15 cellular contexts compared by ENCODE assay signal in genomic region chr10:22629126-22629525, GRCh38.
A peak's percentile ranks its signal among the peaks of the same experiment; 100 is the strongest.
DNase-seq lines count a peak whose midpoint lies in the region; ATAC-seq, FAIRE-seq and TF ChIP-seq lines count a peak whose summit lies in the region.
"Had no signal": no experiment of that assay in that cellular context is flagged by ENCODE, and none has a peak within 500 bp of the region (broad histone marks: within the 10 kb centered on the region; RNA-seq: fewer than 3 reads in every experiment).

No MANE protein-coding gene starts in this region.

- H3K79me2 ChIP-seq in MM.1S (ENCODE audit: low read length) (peaks cover 80% of the 10 kb centered on the region), K562 (ENCODE audit: control insufficient read depth, insufficient read depth, low read length) (peaks cover 100% of the 10 kb centered on the region), OCI-LY7 (ENCODE audit: insufficient read depth, low read depth, low read length) (peaks cover 25% of the 10 kb centered on the region; the same call in 1 of the 2 replicates)

- intact Hi-C loops in K562 (cut with micrococcal nuclease), result loop anchor here (5.0 kb wide), 1 partner anchor 38 kb away; no protein-coding TSS in a partner anchor
- intact Hi-C loops in OCI-LY7 (cut with micrococcal nuclease; ENCODE audit: unreplicated experiment), result no loop called here

- in situ Hi-C loops in K562 (cut with MboI), result no loop called here

- no peak overlapping the region for H3K4me3 Mint-ChIP-seq in activated CD4-positive, alpha-beta T cell treated with anti-CD3 and anti-CD28 coated beads, Interleukin-2, amount 10 ng/mL, durations not matched to agents 7 days and 5 days
- H3K4me3 Mint-ChIP-seq in stimulated activated memory B cell treated with anti-CD40 and anti-IgM and Interleukin-4, amounts not matched to agents 10 μg/mL and 1 μg/mL and 100 μg/mL, for 72 hours, result peak overlapping the region; percentile 12

- no peak for TF ChIP-seq POLR2A in K562 (conservative IDR thresholded peaks at IDR 0.05)

- H3K9me1 ChIP-seq in K562 (ENCODE audit: control insufficient read depth, insufficient read depth, low read length), result no peaks in the 10 kb centered on the region

- H3K27ac ChIP-seq in MM.1S (ENCODE audit: low read length) (peak overlapping the region; percentile 87; the same call in 1 of the 2 replicates), K562 (ENCODE audit: extremely low read depth, low read depth, low read length) (peak overlapping the region; percentile 89; the same call in 2 of the 3 replicates), OCI-LY7 (ENCODE audit: low read depth, low read length, poor library complexity, severe bottlenecking) (no peak overlapping the region), small intestine (ENCODE audit: low read depth in 1 of 2, low read length in 1 of 2) (peak overlapping the region in 1 of 2 donors; percentile 46)
- H3K27ac ChIP-seq: hepatocyte had no signal

- TF ChIP-seq EP300 in K562 (IDR thresholded peaks at IDR 0.05; ENCODE audit: low read length), result no peak

- peak overlapping the region; percentile 85 for H3K27ac Mint-ChIP-seq in activated CD4-positive, alpha-beta T cell treated with anti-CD3 and anti-CD28 coated beads, Interleukin-2, amount 10 ng/mL, durations not matched to agents 7 days and 5 days
- peak overlapping the region; percentile 93 for H3K27ac Mint-ChIP-seq in stimulated activated memory B cell treated with anti-CD40 and anti-IgM and Interleukin-4, amounts not matched to agents 10 μg/mL and 1 μg/mL and 100 μg/mL, for 72 hours

- no peak for DNase-seq in activated CD4-positive, alpha-beta T cell treated with anti-CD3 and anti-CD28 coated beads, Interleukin-2, amount 10 ng/mL, durations not matched to agents 7 days and 5 days
- DNase-seq in activated CD4-positive, alpha-beta T cell treated with anti-CD3 and anti-CD28 coated beads, Interleukin-2, amount 50 U/mL, for 4 hours, result no peak
- DNase-seq in MM.1S, result peak; percentile 12
- DNase-seq in K562 (ENCODE audit: extremely low read depth in 1 of 4, low spot score in 3 of 4), result no peak
- DNase-seq in OCI-LY7 (ENCODE audit: low spot score), result no peak
- DNase-seq in small intestine, result no peak
- DNase-seq: anterior cingulate cortex, NCI-H1092 treated with DMSO at 0.1 percent for 48 hours, NCI-H524, SHP77 treated with DMSO at 0.1 percent for 48 hours had no signal

- no peak for TF ChIP-seq RAD21 in K562 (CRISPR knock-in tag; conservative IDR thresholded peaks at IDR 0.05 in 1 of 2, IDR thresholded peaks at IDR 0.05 in 1 of 2)

- CTCF ChIA-PET in activated CD4-positive, alpha-beta T cell treated with anti-CD3 and anti-CD28 coated beads, Interleukin-2, amount 10 ng/mL, durations not matched to agents 7 days and 5 days (lab: Charles Lee), result interaction anchor here (1.4 to 2.1 kb wide), 4 partner anchors 15 to 26 kb away, joined by 4 to 5 read pairs (median 5); no protein-coding TSS in a partner anchor
- CTCF ChIA-PET in K562 (lab: Yijun Ruan, JAX; ENCODE audit: low intra/inter-chr PET ratio) (interaction anchor here (0.6 kb wide), 1 partner anchor 637 kb away, joined by 3 read pairs; no protein-coding TSS in a partner anchor), OCI-LY7 (lab: Charles Lee; ENCODE audit: unreplicated experiment) (no interaction called here)

- H3K27me3 ChIP-seq in MM.1S (replicated peaks; ENCODE audit: insufficient read depth, low read length) (no peaks in the 10 kb centered on the region), K562 (ENCODE audit: control insufficient read depth in 2 of 2, insufficient read depth in 2 of 2, low read length in 2 of 2) (no peaks in the 10 kb centered on the region), small intestine (ENCODE audit: control insufficient read depth in 2 of 2, insufficient read depth in 2 of 2, low read length in 2 of 2) (no peaks in the 10 kb centered on the region)
- H3K27me3 ChIP-seq: hepatocyte, suprapubic skin had no signal

- no peak overlapping the region; the same call in 1 of the 2 replicates for H3K4me3 ChIP-seq in MM.1S (ENCODE audit: low read length)
- H3K4me3 ChIP-seq in K562, result no peak overlapping the region
- no peak overlapping the region for H3K4me3 ChIP-seq in OCI-LY7 (ENCODE audit: low read depth, low read length, poor library complexity, severe bottlenecking)
- no peak overlapping the region for H3K4me3 ChIP-seq in small intestine (ENCODE audit: low read depth in 1 of 2, low read length in 2 of 2)
- H3K4me3 ChIP-seq: hepatocyte, suprapubic skin had no signal

- BruUV-seq in K562 (replicated peaks; lab: Mats Ljungman, UMichigan) (no TSS peak), OCI-LY7 (replicated peaks; lab: Mats Ljungman, UMichigan) (no TSS peak)

- H3K4me1 ChIP-seq in MM.1S (ENCODE audit: low read length) (peaks cover 33% of the 10 kb centered on the region), K562 (replicated peaks in 1 of 2; ENCODE audit: control insufficient read depth in 2 of 2, insufficient read depth in 2 of 2, low read length in 2 of 2) (peaks cover 2 to 53% of the 10 kb centered on the region in 2 experiments; a peak in 4 of 5 replicates), OCI-LY7 (ENCODE audit: insufficient read depth, low read length, poor library complexity, severe bottlenecking) (peaks cover 24% of the 10 kb centered on the region), small intestine (ENCODE audit: control insufficient read depth in 2 of 2, insufficient read depth in 1 of 2, low read depth in 1 of 2, low read length in 1 of 2) (peaks cover 0 to 5% of the 10 kb centered on the region in 2 donors)

- H4K20me1 ChIP-seq in MM.1S (ENCODE audit: insufficient read depth, low read length) (no peaks in the 10 kb centered on the region), K562 (replicated peaks; ENCODE audit: control insufficient read depth, insufficient read depth, low read length) (no peaks in the 10 kb centered on the region), OCI-LY7 (ENCODE audit: insufficient read depth, low read length) (no peaks in the 10 kb centered on the region)

- TF ChIP-seq CTCF in MM.1S (IDR thresholded peaks at IDR 0.05; ENCODE audit: low read length), result no peak
- no peak for TF ChIP-seq CTCF in K562 (IDR thresholded peaks at IDR 0.05 in 2 of 3, conservative IDR thresholded peaks at IDR 0.05 in 1 of 3; ENCODE audit: insufficient read depth in 2 of 3, low read depth in 1 of 3, low read length in 3 of 3)
- no peak for TF ChIP-seq CTCF in OCI-LY7 (conservative IDR thresholded peaks at IDR 0.05; ENCODE audit: low read length)

- FAIRE-seq in K562 (lab: Jason Lieb, UNC) (no peak), small intestine (lab: Jason Lieb, UNC) (no peak)
- FAIRE-seq: endothelial cell of umbilical vein had no signal

- H2AFZ ChIP-seq in MM.1S (ENCODE audit: low read length) (no peak overlapping the region), K562 (ENCODE audit: low read depth, low read length) (no peak overlapping the region), OCI-LY7 (ENCODE audit: low read length) (no peak overlapping the region)
- H2AFZ ChIP-seq: hepatocyte had no signal

- H3K9me3 ChIP-seq in MM.1S (replicated peaks; ENCODE audit: insufficient read depth, low read length) (no peaks in the 10 kb centered on the region), K562 (replicated peaks; ENCODE audit: control insufficient read depth, insufficient read depth, low read depth, low read length) (no peaks in the 10 kb centered on the region), OCI-LY7 (ENCODE audit: low read length) (0 out of 2 replicates have a peak, but pooled peaks cover 10% of the 10 kb centered on the region), small intestine (ENCODE audit: control insufficient read depth, low read depth) (no peaks in the 10 kb centered on the region)
- H3K9me3 ChIP-seq: suprapubic skin had no signal

- 48% methylated on average over 2 of the region's 2 CpGs for WGBS in K562 (ENCODE audit: insufficient coverage, low coverage, missing lambda C conversion rate)
- 59 to 83% (median 82%) methylated on average over 2 of the region's 2 CpGs for WGBS in small intestine, 3 donors

- H3K36me3 Mint-ChIP-seq in activated CD4-positive, alpha-beta T cell treated with anti-CD3 and anti-CD28 coated beads, Interleukin-2, amount 10 ng/mL, durations not matched to agents 7 days and 5 days (ENCODE audit: low read depth), result peaks cover 15% of the 10 kb centered on the region
- peaks cover 10% of the 10 kb centered on the region for H3K36me3 Mint-ChIP-seq in stimulated activated memory B cell treated with anti-CD40 and anti-IgM and Interleukin-4, amounts not matched to agents 10 μg/mL and 1 μg/mL and 100 μg/mL, for 72 hours

- no peaks in the 10 kb centered on the region for H3K9me3 Mint-ChIP-seq in activated CD4-positive, alpha-beta T cell treated with anti-CD3 and anti-CD28 coated beads, Interleukin-2, amount 10 ng/mL, durations not matched to agents 7 days and 5 days
- H3K9me3 Mint-ChIP-seq in stimulated activated memory B cell treated with anti-CD40 and anti-IgM and Interleukin-4, amounts not matched to agents 10 μg/mL and 1 μg/mL and 100 μg/mL, for 72 hours, result no peaks in the 10 kb centered on the region

- H3K4me1 Mint-ChIP-seq in activated CD4-positive, alpha-beta T cell treated with anti-CD3 and anti-CD28 coated beads, Interleukin-2, amount 10 ng/mL, durations not matched to agents 7 days and 5 days, result peaks cover 92% of the 10 kb centered on the region
- H3K4me1 Mint-ChIP-seq in stimulated activated memory B cell treated with anti-CD40 and anti-IgM and Interleukin-4, amounts not matched to agents 10 μg/mL and 1 μg/mL and 100 μg/mL, for 72 hours, result peaks cover 82% of the 10 kb centered on the region

- H3K36me3 ChIP-seq in MM.1S (replicated peaks; ENCODE audit: insufficient read depth, low read length), result no peaks in the 10 kb centered on the region
- peaks cover 3% of the 10 kb centered on the region; the same call in 1 of the 3 replicates for H3K36me3 ChIP-seq in K562 (ENCODE audit: control insufficient read depth, insufficient read depth, low read length)
- peaks cover 4% of the 10 kb centered on the region; the same call in 1 of the 2 replicates for H3K36me3 ChIP-seq in OCI-LY7 (ENCODE audit: insufficient read depth, low read length)
- no peaks in the 10 kb centered on the region for H3K36me3 ChIP-seq in small intestine (ENCODE audit: control insufficient read depth in 2 of 2, insufficient read depth in 2 of 2, low read length in 2 of 2)
- H3K36me3 ChIP-seq: suprapubic skin had no signal

- H3K4me2 ChIP-seq in MM.1S (ENCODE audit: low read depth, low read length) (peak overlapping the region; percentile 78), K562 (ENCODE audit: insufficient read depth, low read length) (no peak overlapping the region), OCI-LY7 (ENCODE audit: low read length) (no peak overlapping the region)
- H3K4me2 ChIP-seq: hepatocyte had no signal

- POLR2A ChIA-PET in activated CD4-positive, alpha-beta T cell treated with anti-CD3 and anti-CD28 coated beads, Interleukin-2, amount 10 ng/mL, durations not matched to agents 7 days and 5 days (lab: Charles Lee), result no interaction called here
- POLR2A ChIA-PET in K562 (lab: Yijun Ruan, JAX), result interaction anchor here (0.8 to 0.9 kb wide), 2 partner anchors 13 to 28 kb away, joined by 3 read pairs; no protein-coding TSS in a partner anchor
- POLR2A ChIA-PET in OCI-LY7 (lab: Charles Lee), result interaction anchor here (0.7 to 1.6 kb wide), 5 partner anchors 8 to 75 kb away, joined by 3 to 9 read pairs (median 3); no protein-coding TSS in a partner anchor

- H3K9me2 ChIP-seq in MM.1S (replicated peaks; ENCODE audit: insufficient read depth, low read length), result no peaks in the 10 kb centered on the region
- H3K9me2 ChIP-seq in OCI-LY7 (ENCODE audit: insufficient read depth, low read length), result no peaks in the 10 kb centered on the region

- peaks cover 22% of the 10 kb centered on the region for H3F3A ChIP-seq in MM.1S (ENCODE audit: insufficient read depth, low read length)

- ATAC-seq in K562 (no peak), GM21447 (IDR thresholded peaks at IDR 0.05; ENCODE audit: unreplicated experiment) (no peak)
- ATAC-seq in stimulated activated memory B cell treated with anti-CD40 and anti-IgM and Interleukin-4, amounts not matched to agents 10 μg/mL and 1 μg/mL and 100 μg/mL, for 72 hours, result no peak

- no peak overlapping the region for H3K9ac ChIP-seq in MM.1S (ENCODE audit: low read length)
- peak overlapping the region in 1 of 2 experiments; percentile 8; a peak in 1 of 4 replicates for H3K9ac ChIP-seq in K562 (ENCODE audit: insufficient read depth in 1 of 2, low read depth in 2 of 2, low read length in 2 of 2)

- no peaks in the 10 kb centered on the region for H3K27me3 Mint-ChIP-seq in activated CD4-positive, alpha-beta T cell treated with anti-CD3 and anti-CD28 coated beads, Interleukin-2, amount 10 ng/mL, durations not matched to agents 7 days and 5 days
- no peaks in the 10 kb centered on the region for H3K27me3 Mint-ChIP-seq in stimulated activated memory B cell treated with anti-CD40 and anti-IgM and Interleukin-4, amounts not matched to agents 10 μg/mL and 1 μg/mL and 100 μg/mL, for 72 hours
